In the genomic region with DNA sequence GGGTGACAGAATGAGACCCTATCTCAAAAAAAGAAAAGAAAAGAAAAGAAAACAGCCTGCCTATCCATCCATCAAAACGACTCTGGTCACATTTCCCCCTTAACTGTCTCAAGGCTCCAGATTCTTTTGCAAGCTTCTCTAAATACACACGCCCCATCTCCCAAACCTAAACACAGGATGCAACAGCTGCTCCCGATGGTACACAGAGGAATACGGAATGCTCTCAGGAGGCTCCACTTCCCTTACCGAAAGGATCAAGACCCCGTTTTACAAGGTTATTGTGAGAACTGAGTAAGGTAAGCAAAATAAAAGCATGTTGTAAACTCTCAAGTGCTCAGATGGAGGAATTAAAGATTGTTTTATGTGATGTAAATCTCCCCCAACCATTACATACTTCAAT, we compare ENCODE assay signal across 22 cellular contexts.
"Had no signal": no experiment of that assay in that cellular context is flagged by ENCODE, and none has a peak within 500 bp of the region (broad histone marks: within the 10 kb centered on the region; RNA-seq: fewer than 3 reads in every experiment).

No MANE protein-coding gene starts in this region.

- DNase-seq: cerebellar nuclear complex; cortex of kidney; effector memory CD8-positive, alpha-beta T cell; foreskin fibroblast; gastrocnemius medialis; kidney; midbrain; naive thymus-derived CD8-positive, alpha-beta T cell; nephron progenitor cell; nucleus accumbens; psoas muscle; right cardiac atrium; stimulated activated CD4-positive, alpha-beta T cell treated with anti-CD3 and anti-CD28 coated beads, Interleukin-4, amount 100 ng/mL, for 4 hours; stimulated activated naive CD8-positive, alpha-beta T cell treated with anti-CD3 and anti-CD28 coated beads, Interleukin-15, Interleukin-2, amounts not matched to agents 100 U/mL and 50 U/mL, for 24 hours; substantia nigra; upper lobe of right lung; uterus had no signal

- H3K27ac ChIP-seq: gastrocnemius medialis, psoas muscle, thoracic aorta, upper lobe of right lung, uterus had no signal

- ATAC-seq: effector memory CD8-positive, alpha-beta T cell; gastrocnemius medialis; left lobe of liver; naive thymus-derived CD8-positive, alpha-beta T cell; psoas muscle; right cardiac atrium; stimulated activated memory B cell treated with anti-CD40 and anti-IgM and Interleukin-4, amounts not matched to agents 10 μg/mL and 1 μg/mL and 100 μg/mL, for 72 hours; stimulated activated naive CD8-positive, alpha-beta T cell treated with anti-CD3 and anti-CD28 coated beads, Interleukin-15, Interleukin-2, amounts not matched to agents 100 U/mL and 50 U/mL, for 24 hours; upper lobe of right lung had no signal

- H3K4me1 ChIP-seq: upper lobe of right lung, uterus had no signal

- H3K9me3 ChIP-seq: gastrocnemius medialis, psoas muscle, thoracic aorta, tibial nerve, upper lobe of right lung, uterus had no signal

- H3K27me3 ChIP-seq: gastrocnemius medialis, tibial nerve, upper lobe of right lung, uterus had no signal

- H3K4me3 ChIP-seq: gastrocnemius medialis, lung, psoas muscle, thoracic aorta, tibial nerve, upper lobe of right lung, uterus had no signal

- H3K36me3 ChIP-seq: uterus had no signal
